23 cellular contexts compared by ENCODE assay signal in genomic region chr1:43021547-43022474, GRCh38.
DNase-seq lines count a peak whose midpoint lies in the region; ATAC-seq and TF ChIP-seq lines count a peak whose summit lies in the region.
"Had no signal": no experiment of that assay in that cellular context is flagged by ENCODE, and none has a peak within 500 bp of the region (broad histone marks: within the 10 kb centered on the region; RNA-seq: fewer than 3 reads in every experiment).

No MANE protein-coding gene starts in this region.

- peaks cover 33% of the 10 kb centered on the region for H3K4me1 ChIP-seq in foreskin keratinocyte
- H3K4me1 ChIP-seq: body of pancreas, left ventricle myocardium inferior, Peyer's patch had no signal

- no peak overlapping the region for H3K4me3 ChIP-seq in skin epidermis
- H3K4me3 ChIP-seq: body of pancreas, left ventricle myocardium inferior, mucosa of descending colon, Peyer's patch, SK-N-MC had no signal

- peak; percentile 17 for TF ChIP-seq CTCF in foreskin keratinocyte (conservative IDR thresholded peaks at IDR 0.05)

- no peaks in the 10 kb centered on the region for H3K27me3 ChIP-seq in foreskin keratinocyte
- H3K27me3 ChIP-seq: body of pancreas, Peyer's patch had no signal

- DNase-seq in M059J (ENCODE audit: low read depth) (peak; percentile 79), astrocyte of the hippocampus (ENCODE audit: low read depth, low spot score) (peak; percentile 23), foreskin keratinocyte (peak; percentile 99 to 100), NCI-H146 (lab: John Stamatoyannopoulos, UW) (no peak), NCI-H748 (lab: John Stamatoyannopoulos, UW; ENCODE audit: unreplicated experiment) (no peak)
- DNase-seq: activated CD4-positive, alpha-beta T cell treated with anti-CD3 and anti-CD28 coated beads, Interleukin-2, amount 50 U/mL, for 1 hour; activated CD8-positive, alpha-beta memory T cell treated with anti-CD3 and anti-CD28 coated beads, Interleukin-2, amount 50 U/mL, for 4 hours; body of pancreas; CD4-positive, alpha-beta T cell; effector memory CD4-positive, alpha-beta T cell; Karpas-422; left ventricle myocardium inferior; mucosa of descending colon; NCI-H1092 treated with DMSO at 0.1 percent for 48 hours; NCI-H2029; NCI-H446 treated with DMSO at 0.1 percent for 48 hours; Peyer's patch; T-helper 2 cell had no signal

- peak overlapping the region; percentile 57 for H3K27ac ChIP-seq in foreskin keratinocyte
- H3K27ac ChIP-seq in skin epidermis: peak overlapping the region in 18 of 21 experiments; percentile 28 to 84 (median 61)
- H3K27ac ChIP-seq: body of pancreas, left ventricle myocardium inferior, Peyer's patch, SK-N-MC, VCaP had no signal

- ATAC-seq in foreskin keratinocyte (peak; percentile 89), GM21723 (IDR thresholded peaks at IDR 0.05; ENCODE audit: unreplicated experiment) (no peak)
- ATAC-seq: body of pancreas, HCT116, mucosa of descending colon had no signal

Comparison
In these comparisons a context has a peak if more than half of its experiments do, and no peak if none do; other contexts are left out.
1. DNase-seq: peak in M059J (single experiment), astrocyte of the hippocampus (single experiment) and foreskin keratinocyte (2 of 2); none in NCI-H146 (single experiment) and NCI-H748 (single experiment).